Comparison of ENCODE assay signal across 9 cellular contexts in the genomic region with DNA sequence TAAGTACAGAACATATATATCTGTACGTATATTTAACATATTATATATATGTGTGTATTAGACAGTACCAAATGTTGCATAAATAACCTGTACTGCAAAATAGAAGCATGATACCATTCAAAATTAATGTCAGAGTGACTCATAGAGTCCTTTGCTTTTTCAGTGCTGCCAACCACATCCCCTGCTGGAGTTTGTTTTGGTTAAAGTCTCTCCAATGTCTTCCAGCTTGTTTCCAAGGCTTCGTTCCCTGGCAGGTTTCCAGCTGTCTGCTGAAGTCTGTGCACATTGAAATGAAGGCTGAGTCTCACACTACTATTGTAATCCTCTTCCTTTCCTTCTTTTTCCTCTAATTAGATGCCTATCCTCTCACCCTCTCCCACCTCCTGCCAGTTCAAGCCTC. TPM values are rescaled to one million over a fixed set of nuclear protein-coding genes. Genes with fewer than 3 reads are reported as not detected.
DNase-seq lines count a peak whose midpoint lies in the region; ATAC-seq, FAIRE-seq and TF ChIP-seq lines count a peak whose summit lies in the region.
"Had no signal": no experiment of that assay in that cellular context is flagged by ENCODE, and none has a peak within 500 bp of the region (broad histone marks: within the 10 kb centered on the region; RNA-seq: fewer than 3 reads in every experiment).

No MANE protein-coding gene starts in this region.

- DNase-seq in NCI-H69 (lab: John Stamatoyannopoulos, UW) (peak; percentile 0), bronchial epithelial cell (ENCODE audit: low read depth) (peak; percentile 69), inferior parietal cortex (ENCODE audit: extremely low spot score) (peak; percentile 11), smooth muscle cell of the brain vasculature (ENCODE audit: low read depth, low spot score) (peak; percentile 69), T-helper 1 cell (no peak)
- DNase-seq in stimulated activated naive CD4-positive, alpha-beta T cell treated with Interleukin-2 at 50 U/mL for 16 hours (lab: John Stamatoyannopoulos, UW) = no peak

- H3K36me3 ChIP-seq in bronchial epithelial cell (ENCODE audit: control insufficient read depth, insufficient read depth, low read length) = no peaks in the 10 kb centered on the region

- no peak for FAIRE-seq in bronchial epithelial cell (lab: Jason Lieb, UNC)

- ATAC-seq in GM18909 (IDR thresholded peaks at IDR 0.05; ENCODE audit: poor library complexity, unreplicated experiment) = no peak
- no peak for ATAC-seq in GM19351 (IDR thresholded peaks at IDR 0.05; ENCODE audit: unreplicated experiment)
- ATAC-seq: mucosa of descending colon had no signal

- no peak overlapping the region for H3K4me3 ChIP-seq in bronchial epithelial cell (ENCODE audit: low read depth, low read length)
- H3K4me3 ChIP-seq: mucosa of descending colon had no signal

- TF ChIP-seq CTCF in bronchial epithelial cell (IDR thresholded peaks at IDR 0.05; ENCODE audit: insufficient read depth, low read length, severe bottlenecking) = no peak

- H3K27me3 ChIP-seq in bronchial epithelial cell (ENCODE audit: control insufficient read depth, insufficient read depth, low read length) = no peaks in the 10 kb centered on the region

RNA-seq across cellular contexts. Expression of gene NRK, which starts 14.9 kb away (rescaled TPM):
- not detected in 2 replicates for total RNA-seq in bronchial epithelial cell

Comparison
In these comparisons a context has a peak if more than half of its experiments do, and no peak if none do; other contexts are left out.
1. DNase-seq: peak in NCI-H69 (single experiment), bronchial epithelial cell (single experiment), inferior parietal cortex (single experiment) and smooth muscle cell of the brain vasculature (single experiment); none in stimulated activated naive CD4-positive, alpha-beta T cell treated with Interleukin-2 at 50 U/mL for 16 hours (single experiment) and T-helper 1 cell (0 of 5).